10 cellular contexts compared by ENCODE assay signal in the genomic region with DNA sequence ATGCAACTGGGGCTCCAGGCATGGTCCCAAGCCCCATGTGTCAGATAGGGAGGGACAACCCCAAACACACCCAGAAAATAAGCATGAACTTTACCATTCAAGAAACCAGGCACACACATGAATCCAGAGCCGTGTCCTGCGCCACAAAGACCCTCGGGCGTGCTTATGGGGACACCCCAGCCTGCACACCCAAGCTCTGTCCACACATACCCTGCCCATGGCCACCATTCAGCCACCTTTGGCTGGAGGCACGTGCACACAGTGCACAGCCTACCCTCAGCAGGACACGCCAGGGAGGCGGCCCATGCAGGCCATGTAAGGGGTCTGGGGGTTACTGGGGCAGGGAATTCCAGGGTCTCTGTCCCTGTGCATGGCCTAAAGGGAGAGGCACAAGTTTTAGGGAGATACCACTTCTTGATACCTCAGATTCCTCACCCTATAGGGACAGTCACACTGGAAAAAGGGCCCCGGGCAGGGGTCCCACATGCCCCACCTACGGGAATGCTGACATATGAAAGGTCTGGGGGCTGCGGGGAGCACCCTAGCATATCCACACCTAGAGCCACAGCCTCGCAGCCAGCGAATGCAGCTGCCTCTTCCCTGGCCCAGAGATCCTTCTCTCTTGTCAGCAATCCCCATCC. TPM values are rescaled to one million over a fixed set of nuclear protein-coding genes. Genes with fewer than 3 reads are reported as not detected.
DNase-seq lines count a peak whose midpoint lies in the region; ATAC-seq, FAIRE-seq and TF ChIP-seq lines count a peak whose summit lies in the region.
"Had no signal": no experiment of that assay in that cellular context is flagged by ENCODE, and none has a peak within 500 bp of the region (broad histone marks: within the 10 kb centered on the region; RNA-seq: fewer than 3 reads in every experiment).

No MANE protein-coding gene starts in this region.

- H3K36me3 ChIP-seq in brain microvascular endothelial cell (replicated peaks) (no peaks in the 10 kb centered on the region), keratinocyte (ENCODE audit: control insufficient read depth in 2 of 2, extremely low read depth in 1 of 2, insufficient read depth in 2 of 2, low read length in 2 of 2) (no peaks in the 10 kb centered on the region)

- peaks cover 13% of the 10 kb centered on the region for H3K9me1 ChIP-seq in keratinocyte (ENCODE audit: control insufficient read depth, extremely low read depth, insufficient read depth, low read length)

- H3K4me3 Mint-ChIP-seq in CD14-positive monocyte (peak overlapping the region; percentile 76 to 94), endothelial cell (ENCODE audit: unreplicated experiment) (no peak overlapping the region)

- H3K4me1 Mint-ChIP-seq in CD14-positive monocyte (peaks cover 88% of the 10 kb centered on the region), endothelial cell (ENCODE audit: unreplicated experiment) (peaks cover 27% of the 10 kb centered on the region)

- ATAC-seq in HG03159 (IDR thresholded peaks at IDR 0.05; ENCODE audit: unreplicated experiment), result no peak
- no peak for ATAC-seq in HG02852 (IDR thresholded peaks at IDR 0.05; ENCODE audit: unreplicated experiment)
- no peak for ATAC-seq in GM18498 (IDR thresholded peaks at IDR 0.05; ENCODE audit: unreplicated experiment)

- no peak overlapping the region for H2AFZ ChIP-seq in keratinocyte (ENCODE audit: control insufficient read depth, low read length)

- intact Hi-C loops in CD14-positive monocyte (cut with micrococcal nuclease), result no loop called here

- DNase-seq in CD14-positive monocyte (ENCODE audit: low spot score), result no peak
- DNase-seq in brain microvascular endothelial cell, result no peak
- no peak for DNase-seq in keratinocyte (ENCODE audit: low read depth, low spot score)
- DNase-seq in endothelial cell (ENCODE audit: low spot score), result no peak
- DNase-seq: activated CD4-positive, alpha-beta T cell treated with anti-CD3 and anti-CD28 coated beads for 48 hours; RPMI8226 had no signal

- H3K27ac Mint-ChIP-seq in CD14-positive monocyte (peak overlapping the region; percentile 96 to 99 (median 99)), endothelial cell (ENCODE audit: unreplicated experiment) (no peak overlapping the region)

- peaks cover 75% of the 10 kb centered on the region for H3K79me2 ChIP-seq in keratinocyte (ENCODE audit: control insufficient read depth, insufficient read depth, low read length)

- H3K36me3 Mint-ChIP-seq in CD14-positive monocyte (peaks cover 0 to 4% of the 10 kb centered on the region in 2 donors), endothelial cell (ENCODE audit: low read depth, unreplicated experiment) (peaks cover 8% of the 10 kb centered on the region)

- H3K27me3 Mint-ChIP-seq in CD14-positive monocyte (ENCODE audit: low read depth in 3 of 3), result peaks cover 0 to 2% (median 0%) of the 10 kb centered on the region in 3 donors
- H3K27me3 Mint-ChIP-seq in endothelial cell (ENCODE audit: unreplicated experiment), result no peaks in the 10 kb centered on the region

- peak overlapping the region; percentile 40 for H3K4me3 ChIP-seq in brain microvascular endothelial cell (ENCODE audit: low read depth, low read length)
- peak overlapping the region in 1 of 3 experiments; percentile 36 for H3K4me3 ChIP-seq in keratinocyte (ENCODE audit: control insufficient read depth in 2 of 3, extremely low read depth in 1 of 3, insufficient read depth in 2 of 3, low read depth in 1 of 3, low read length in 3 of 3)
- H3K4me3 ChIP-seq in skin epidermis, result peak overlapping the region in 1 of 7 experiments; percentile 18

- H3K9ac ChIP-seq in keratinocyte (ENCODE audit: control insufficient read depth, extremely low read depth, insufficient read depth, low read length), result peak overlapping the region; percentile 42

- in situ Hi-C loops in brain microvascular endothelial cell (cut with HindIII; ENCODE audit: low pct_ligation_motif_present, low sequenced_read_pairs), result no loop called here

- peaks cover 62% of the 10 kb centered on the region for H3K4me1 ChIP-seq in keratinocyte (ENCODE audit: control insufficient read depth, extremely low read depth, insufficient read depth, low read length)

- peaks cover 15% of the 10 kb centered on the region for H4K20me1 ChIP-seq in keratinocyte (ENCODE audit: control insufficient read depth, extremely low read depth, insufficient read depth, low read length)

- H3K27ac ChIP-seq in brain microvascular endothelial cell (peak overlapping the region; percentile 86), keratinocyte (ENCODE audit: control insufficient read depth, insufficient read depth, low read length) (peak overlapping the region; percentile 65), skin epidermis (peak overlapping the region in 20 of 21 experiments; percentile 44 to 86 (median 72))

- peaks cover 0 to 2% (median 0%) of the 10 kb centered on the region in 7 donors for H3K9me3 Mint-ChIP-seq in CD14-positive monocyte
- H3K9me3 Mint-ChIP-seq in endothelial cell (ENCODE audit: unreplicated experiment), result no peaks in the 10 kb centered on the region

- H3K9me3 ChIP-seq in keratinocyte (ENCODE audit: control insufficient read depth, low read depth, low read length), result no peaks in the 10 kb centered on the region

- dilution Hi-C loops in keratinocyte (cut with MboI; ENCODE audit: extremely low pct_ligation_motif_present, low sequenced_read_pairs), result no loop called here

- no peak for FAIRE-seq in keratinocyte (lab: Jason Lieb, UNC)

- H3K27me3 ChIP-seq in brain microvascular endothelial cell (replicated peaks) (no peaks in the 10 kb centered on the region), keratinocyte (ENCODE audit: control insufficient read depth, extremely low read depth, insufficient read depth, low read length) (no peaks in the 10 kb centered on the region)

- no peak overlapping the region for H3K4me2 ChIP-seq in keratinocyte (ENCODE audit: control insufficient read depth, extremely low read depth, insufficient read depth, low read depth, low read length)

- TF ChIP-seq CTCF in CD14-positive monocyte (IDR thresholded peaks at IDR 0.05) (no peak), brain microvascular endothelial cell (IDR thresholded peaks at IDR 0.05; ENCODE audit: low read depth, low read length, missing control alignments) (no peak), keratinocyte (optimal IDR thresholded peaks at IDR 0.05 in 1 of 3, IDR thresholded peaks at IDR 0.05 in 1 of 3, conservative IDR thresholded peaks at IDR 0.05 in 1 of 3; ENCODE audit: extremely low read depth in 1 of 3, insufficient read depth in 2 of 3, low read length in 3 of 3) (no peak), endothelial cell (IDR thresholded peaks at IDR 0.05; ENCODE audit: unreplicated experiment) (no peak)

RNA-seq across cellular contexts. Expression of a gene that starts 20.6 kb away (rescaled TPM):
- 10 to 100 TPM; 31.2 to 40.2 TPM for polyA plus RNA-seq in CD14-positive monocyte
- polyA plus RNA-seq in keratinocyte, result 50.7 to 57.2 TPM (median 55.5 TPM) in 3 replicates
- 69.6 TPM for polyA plus RNA-seq in keratinocyte (2011; ENCODE audit: low read depth)
- 41.3 and 48.2 TPM in 2 replicates for polyA plus RNA-seq in keratinocyte (2011; cell fraction: cytosol; rRNA removed)
- 72.4 and 73.4 TPM in 2 replicates for polyA plus RNA-seq in keratinocyte (2011; cell fraction: nucleus; rRNA removed)
- polyA plus RNA-seq in keratinocyte (2012; ENCODE audit: low replicate concordance), result 25.5 and 45.1 TPM in 2 replicates
- polyA minus RNA-seq in keratinocyte, result 29.4 to 42.1 TPM (median 36.9 TPM) in 3 replicates
- 27.2 TPM for polyA minus RNA-seq in keratinocyte (2011; cell fraction: cytosol; rRNA and poly(A)+ RNA removed)
- polyA minus RNA-seq in keratinocyte (2011; cell fraction: nucleus; rRNA and poly(A)+ RNA removed), result 27.2 and 40.8 TPM in 2 replicates
- 93.7 TPM for total RNA-seq in endothelial cell (ENCODE audit: unreplicated experiment)
